In genomic region chr14:80695869-80696268, GRCh38 we compare ENCODE assay signal across 21 cellular contexts.
DNase-seq lines count a peak whose midpoint lies in the region; ATAC-seq and TF ChIP-seq lines count a peak whose summit lies in the region.
"Had no signal": no experiment of that assay in that cellular context is flagged by ENCODE, and none has a peak within 500 bp of the region (broad histone marks: within the 10 kb centered on the region; RNA-seq: fewer than 3 reads in every experiment).

No MANE protein-coding gene starts in this region.

- no peak for TF ChIP-seq CTCF in GM12865 (IDR thresholded peaks at IDR 0.05; ENCODE audit: insufficient read depth, low read depth, low read length, missing control alignments)

- ATAC-seq in GM19351 (IDR thresholded peaks at IDR 0.05; ENCODE audit: unreplicated experiment) (peak; percentile 76), HG02571 (IDR thresholded peaks at IDR 0.05; ENCODE audit: unreplicated experiment) (peak; percentile 70), HG03469 (IDR thresholded peaks at IDR 0.05; ENCODE audit: unreplicated experiment) (peak; percentile 60)
- ATAC-seq: effector memory CD8-positive, alpha-beta T cell; gastroesophageal sphincter; K562; upper lobe of right lung had no signal

- H3K4me3 ChIP-seq in GM12865 (ENCODE audit: low read depth, low read length) = no peak overlapping the region
- H3K4me3 ChIP-seq: esophagus muscularis mucosa, gastroesophageal sphincter, K562, lung, SJCRH30, spleen, upper lobe of right lung had no signal

- DNase-seq in GM12865 (ENCODE audit: low read depth) (peak; percentile 50), DMS153 (lab: John Stamatoyannopoulos, UW) (no peak), NOMO-1 treated with DMSO at 0.1 percent for 48 hours (lab: John Stamatoyannopoulos, UW; ENCODE audit: unreplicated experiment) (no peak), NCI-H748 treated with DMSO at 0.1 percent for 48 hours (lab: John Stamatoyannopoulos, UW) (no peak), dermis blood vessel endothelial cell (no peak)
- DNase-seq: activated CD4-positive, alpha-beta T cell treated with anti-CD3 and anti-CD28 coated beads for 4 hours; BE2C; effector memory CD8-positive, alpha-beta T cell; kidney; NCI-H1694 treated with DMSO at 0.1 percent for 48 hours; NCI-H2227 treated with DMSO at 0.1 percent for 48 hours; SJCRH30; spleen; upper lobe of right lung had no signal
